Comparison of ENCODE assay signal across 32 cellular contexts in genomic region chr13:51961493-51962403, GRCh38.
"Had no signal": no experiment of that assay in that cellular context is flagged by ENCODE, and none has a peak within 500 bp of the region (broad histone marks: within the 10 kb centered on the region; RNA-seq: fewer than 3 reads in every experiment).

No MANE protein-coding gene starts in this region.

- H2AFZ ChIP-seq: parathyroid adenoma had no signal

- H3K4me1 ChIP-seq: parathyroid adenoma, psoas muscle, sigmoid colon, suprapubic skin, tibial artery, upper lobe of right lung had no signal

- H3K27me3 ChIP-seq: brain microvascular endothelial cell, heart left ventricle, sigmoid colon, suprapubic skin, tibial artery, upper lobe of right lung had no signal

- H3K9me3 Mint-ChIP-seq: activated T-cell treated with anti-CD3 and anti-CD28 coated beads, Interleukin-2, amount 50 U/mL, for 4 hours; activated T-helper 2 cell treated with anti-CD3 and anti-CD28 coated beads, Interferon-gamma antibody, Interleukin-2, Interleukin-4, amounts not matched to agents 10 μg/mL and 5 μg/mL and 100 μg/mL, durations not matched to agents 14 hours and 24 hours and 36 hours; endodermal cell; immature natural killer cell; naive thymus-derived CD8-positive, alpha-beta T cell; neural crest cell; stimulated activated memory B cell treated with anti-CD40 and anti-IgM and Interleukin-4, amounts not matched to agents 10 μg/mL and 1 μg/mL and 100 μg/mL, for 72 hours; T-cell had no signal

- DNase-seq: activated CD4-positive, alpha-beta T cell treated with anti-CD3 and anti-CD28 coated beads for 4 hours; activated T-cell treated with anti-CD3 and anti-CD28 coated beads, Interleukin-2, amount 50 U/mL, for 4 hours; amniotic stem cell; brain microvascular endothelial cell; caudate nucleus; cortex of kidney; endodermal cell; foreskin fibroblast; heart left ventricle; hypothalamus; immature natural killer cell; kidney; midbrain; naive thymus-derived CD8-positive, alpha-beta T cell; nucleus accumbens; psoas muscle; sigmoid colon; small intestine; stimulated activated CD4-positive, alpha-beta T cell treated with anti-CD3 and anti-CD28 coated beads, Interleukin-1b, Interleukin-23, amount 100 ng/mL, for 48 hours; stimulated activated CD4-positive, alpha-beta T cell treated with anti-CD3 and anti-CD28 coated beads, Interleukin-4, amount 100 ng/mL, for 4 hours; stimulated activated CD8-positive, alpha-beta memory T cell treated with anti-CD3 and anti-CD28 coated beads, Interleukin-4, amount 100 ng/mL, for 48 hours; T-cell; tibial artery; upper lobe of right lung had no signal

- H3K36me3 Mint-ChIP-seq: activated naive CD8-positive, alpha-beta T cell; naive thymus-derived CD8-positive, alpha-beta T cell; stimulated activated memory B cell treated with anti-CD40 and anti-IgM and Interleukin-4, amounts not matched to agents 10 μg/mL and 1 μg/mL and 100 μg/mL, for 72 hours; T-cell had no signal

- H3K27ac ChIP-seq: brain microvascular endothelial cell, heart left ventricle, parathyroid adenoma, psoas muscle, sigmoid colon, suprapubic skin, tibial artery, upper lobe of right lung, VCaP had no signal

- H3K9me3 ChIP-seq: heart left ventricle, psoas muscle, sigmoid colon, suprapubic skin, tibial artery, upper lobe of right lung had no signal

- H3K27ac Mint-ChIP-seq: activated naive CD8-positive, alpha-beta T cell; activated T-helper 2 cell treated with anti-CD3 and anti-CD28 coated beads, Interferon-gamma antibody, Interleukin-2, Interleukin-4, amounts not matched to agents 10 μg/mL and 5 μg/mL and 100 μg/mL, durations not matched to agents 14 hours and 24 hours and 36 hours; endodermal cell; immature natural killer cell; naive thymus-derived CD8-positive, alpha-beta T cell; stimulated activated memory B cell treated with anti-CD40 and anti-IgM and Interleukin-4, amounts not matched to agents 10 μg/mL and 1 μg/mL and 100 μg/mL, for 72 hours; T-cell had no signal

- H3K36me3 ChIP-seq: brain microvascular endothelial cell, suprapubic skin, upper lobe of right lung had no signal

- H3K79me2 ChIP-seq: parathyroid adenoma had no signal

- H3K9ac ChIP-seq: parathyroid adenoma had no signal

- H3K27me3 Mint-ChIP-seq: activated naive CD8-positive, alpha-beta T cell; naive thymus-derived CD8-positive, alpha-beta T cell had no signal

- H3K4me3 ChIP-seq: heart left ventricle, psoas muscle, sigmoid colon, suprapubic skin, tibial artery, upper lobe of right lung had no signal

- H3K4me3 Mint-ChIP-seq: activated naive CD8-positive, alpha-beta T cell; activated T-cell treated with anti-CD3 and anti-CD28 coated beads, Interleukin-2, amount 50 U/mL, for 4 hours; endodermal cell; immature natural killer cell; naive thymus-derived CD8-positive, alpha-beta T cell; neural crest cell; stimulated activated memory B cell treated with anti-CD40 and anti-IgM and Interleukin-4, amounts not matched to agents 10 μg/mL and 1 μg/mL and 100 μg/mL, for 72 hours; T-cell had no signal

- ATAC-seq: activated T-cell treated with anti-CD3 and anti-CD28 coated beads, Interleukin-2, amount 50 U/mL, for 4 hours; esophagus mucosa; heart left ventricle; naive thymus-derived CD8-positive, alpha-beta T cell; stimulated activated memory B cell treated with anti-CD40 and anti-IgM and Interleukin-4, amounts not matched to agents 10 μg/mL and 1 μg/mL and 100 μg/mL, for 72 hours; T-cell; upper lobe of right lung had no signal
